Comparison of ENCODE assay signal across 16 cellular contexts in genomic region chr12:63949902-63950301, GRCh38.
A peak's percentile ranks its signal among the peaks of the same experiment; 100 is the strongest.
DNase-seq lines count a peak whose midpoint lies in the region; ATAC-seq and TF ChIP-seq lines count a peak whose summit lies in the region.
"Had no signal": no experiment of that assay in that cellular context is flagged by ENCODE, and none has a peak within 500 bp of the region (broad histone marks: within the 10 kb centered on the region; RNA-seq: fewer than 3 reads in every experiment).

No MANE protein-coding gene starts in this region.

- BruUV-seq in MCF 10A (replicated peaks; lab: Mats Ljungman, UMichigan): no TSS peak

- 18 to 34% methylated on average over 2 of the region's 2 CpGs for WGBS in heart right ventricle, 2 donors
- 10 to 18% (median 10%) methylated on average over 2 of the region's 2 CpGs for WGBS in ovary, 3 donors

- peaks cover 0 to 23% (median 12%) of the 10 kb centered on the region in 9 donors for H3K4me1 ChIP-seq in heart right ventricle
- H3K4me1 ChIP-seq in ovary (ENCODE audit: insufficient read depth): peaks cover 3% of the 10 kb centered on the region

- intact Hi-C loops in MCF 10A (cut with micrococcal nuclease) (no loop called here), heart right ventricle (cut with DNase I) (loop anchor here in 1 of 10 donors (10.0 kb wide), 1 partner anchor 105 kb away; the partner anchor contains the start of gene SRGAP1), ovary (cut with DNase I) (no loop called here)

- H3K36me3 Mint-ChIP-seq in MCF 10A (ENCODE audit: insufficient read depth, unreplicated experiment) (peaks cover 6% of the 10 kb centered on the region), nephron (ENCODE audit: low read depth) (peaks cover 15% of the 10 kb centered on the region), nephron progenitor cell (ENCODE audit: low read depth) (no peaks in the 10 kb centered on the region)

- H3K4me1 Mint-ChIP-seq in MCF 10A (ENCODE audit: insufficient read depth, unreplicated experiment): peaks cover 30% of the 10 kb centered on the region
- peaks cover 29% of the 10 kb centered on the region for H3K4me1 Mint-ChIP-seq in nephron
- H3K4me1 Mint-ChIP-seq in nephron progenitor cell: peaks cover 16% of the 10 kb centered on the region

- no peak overlapping the region for H3K4me3 ChIP-seq in AG04450 (ENCODE audit: low read depth, low read length)
- no peak overlapping the region for H3K4me3 ChIP-seq in heart right ventricle
- H3K4me3 ChIP-seq in ovary: no peak overlapping the region

- DNase-seq in AG04450 (ENCODE audit: low read depth, low spot score): no peak
- DNase-seq in MCF 10A (ENCODE audit: unreplicated experiment): no peak
- peak in 1 of 2 donors; percentile 20 for DNase-seq in heart right ventricle
- DNase-seq in ovary: no peak
- no peak for DNase-seq in nephron progenitor cell
- no peak for DNase-seq in stimulated activated naive CD8-positive, alpha-beta T cell treated with anti-CD3 and anti-CD28 coated beads, Interleukin-15, Interleukin-2, amounts not matched to agents 100 U/mL and 50 U/mL, for 24 hours
- DNase-seq: activated gamma-delta T cell; central memory CD4-positive, alpha-beta T cell; GF-D8; KBM-7; NCI-H146; stimulated activated CD4-positive, alpha-beta T cell treated with anti-CD3 and anti-CD28 coated beads, Interleukin-4, amount 100 ng/mL, for 24 hours; WERI-Rb-1 had no signal

- TF ChIP-seq POLR2A in ovary (IDR thresholded peaks at IDR 0.05): no peak

- no peak for TF ChIP-seq EP300 in ovary (IDR thresholded peaks at IDR 0.05)

- H3K27ac Mint-ChIP-seq in MCF 10A (ENCODE audit: low read depth, unreplicated experiment) (peak overlapping the region; percentile 28), nephron (peak overlapping the region; percentile 61 to 86 (median 83)), nephron progenitor cell (no peak overlapping the region)

- no peaks in the 10 kb centered on the region for H3K36me3 ChIP-seq in heart right ventricle
- no peaks in the 10 kb centered on the region for H3K36me3 ChIP-seq in ovary
- H3K36me3 ChIP-seq: WERI-Rb-1 had no signal

- TF ChIP-seq CTCF in AG04450 (IDR thresholded peaks at IDR 0.05; ENCODE audit: low read depth, low read length) (no peak), MCF 10A (IDR thresholded peaks at IDR 0.05; ENCODE audit: unreplicated experiment) (no peak), heart right ventricle (IDR thresholded peaks at IDR 0.05) (no peak), nephron (IDR thresholded peaks at IDR 0.05; ENCODE audit: unreplicated experiment in 3 of 3) (no peak), ovary (IDR thresholded peaks at IDR 0.05) (no peak), nephron progenitor cell (IDR thresholded peaks at IDR 0.05) (no peak)

- H3K9me3 ChIP-seq in AG04450 (ENCODE audit: control insufficient read depth, insufficient read depth, low read length): no peaks in the 10 kb centered on the region
- no peaks in the 10 kb centered on the region for H3K9me3 ChIP-seq in heart right ventricle
- H3K9me3 ChIP-seq in ovary: no peaks in the 10 kb centered on the region

- H3K27ac ChIP-seq in AG04450 (ENCODE audit: low read depth, low read length) (peak overlapping the region; percentile 31), heart right ventricle (peak overlapping the region in 4 of 10 donors; percentile 1 to 43 (median 22)), ovary (no peak overlapping the region)
- H3K27ac ChIP-seq: WERI-Rb-1 had no signal

- H3K27me3 ChIP-seq in AG04450 (ENCODE audit: control insufficient read depth, insufficient read depth, low read length): no peaks in the 10 kb centered on the region
- no peaks in the 10 kb centered on the region for H3K27me3 ChIP-seq in heart right ventricle
- no peaks in the 10 kb centered on the region for H3K27me3 ChIP-seq in ovary

- H3K4me3 Mint-ChIP-seq in MCF 10A (ENCODE audit: unreplicated experiment) (no peak overlapping the region), nephron (no peak overlapping the region), nephron progenitor cell (no peak overlapping the region)

- peak in 5 of 8 donors; percentile 19 to 75 (median 64) for ATAC-seq in heart right ventricle
- no peak for ATAC-seq in stimulated activated naive CD8-positive, alpha-beta T cell treated with anti-CD3 and anti-CD28 coated beads, Interleukin-15, Interleukin-2, amounts not matched to agents 100 U/mL and 50 U/mL, for 24 hours
- ATAC-seq in HG03139 (IDR thresholded peaks at IDR 0.05; ENCODE audit: unreplicated experiment): no peak
- ATAC-seq: SK-N-SH treated with all-trans-retinoic acid at 6 μM for 48 hours had no signal

- POLR2A ChIA-PET in AG04450 (lab: Yijun Ruan, JAX): interaction anchor here (1.0 kb wide), 1 partner anchor 32 kb away, joined by 3 read pairs; no protein-coding TSS in a partner anchor
- POLR2A ChIA-PET in MCF 10A (lab: Yijun Ruan, JAX): interaction anchor here (0.6 to 1.5 kb wide), 4 partner anchors 15 to 652 kb away, joined by 3 to 7 read pairs (median 4); partner anchors contain the start of gene SRGAP1

- CTCF ChIA-PET in AG04450 (lab: Charles Lee): interaction anchor here (0.6 to 0.7 kb wide), 2 partner anchors 10 to 75 kb away, joined by 3 read pairs; no protein-coding TSS in a partner anchor
- CTCF ChIA-PET in MCF 10A (lab: Yijun Ruan, JAX): no interaction called here

- H3K9me3 Mint-ChIP-seq in MCF 10A (ENCODE audit: unreplicated experiment): peaks cover 4% of the 10 kb centered on the region
- H3K9me3 Mint-ChIP-seq in nephron: no peaks in the 10 kb centered on the region
- no peaks in the 10 kb centered on the region for H3K9me3 Mint-ChIP-seq in nephron progenitor cell

- no peaks in the 10 kb centered on the region for H3K27me3 Mint-ChIP-seq in MCF 10A (ENCODE audit: insufficient read depth, unreplicated experiment)
- H3K27me3 Mint-ChIP-seq in nephron (ENCODE audit: low read depth): no peaks in the 10 kb centered on the region
- peaks cover 6% of the 10 kb centered on the region for H3K27me3 Mint-ChIP-seq in nephron progenitor cell (ENCODE audit: low read depth, poor library complexity)

Comparison
In these comparisons a context has a peak if more than half of its experiments do, and no peak if none do; other contexts are left out.
1. ATAC-seq: peak in heart right ventricle (5 of 8); none in stimulated activated naive CD8-positive, alpha-beta T cell treated with anti-CD3 and anti-CD28 coated beads, Interleukin-15, Interleukin-2, amounts not matched to agents 100 U/mL and 50 U/mL, for 24 hours (single experiment) and HG03139 (single experiment).